ENCODE assay signal across 25 cellular contexts in genomic region chr22:17739196-17739975, GRCh38.
"Had no signal": no experiment of that assay in that cellular context is flagged by ENCODE, and none has a peak within 500 bp of the region (broad histone marks: within the 10 kb centered on the region; RNA-seq: fewer than 3 reads in every experiment).

No MANE protein-coding gene starts in this region.

- H3K27ac Mint-ChIP-seq: activated CD4-positive, alpha-beta memory T cell treated with anti-CD3 and anti-CD28 coated beads for 36 hours; activated CD4-positive, alpha-beta T cell treated with anti-CD3 and anti-CD28 coated beads, Interleukin-2, amount 10 ng/mL, durations not matched to agents 7 days and 5 days; activated naive CD4-positive, alpha-beta T cell treated with anti-CD3 and anti-CD28 coated beads, Interleukin-2, amount 10 ng/mL, durations not matched to agents 7 days and 5 days; activated naive CD8-positive, alpha-beta T cell treated with anti-CD3 and anti-CD28 coated beads, Interleukin-2, amount 10 ng/mL, durations not matched to agents 7 days and 5 days; activated T-helper 17 cell treated with anti-CD3 and anti-CD28 coated beads, Interleukin-2, amount 50 U/mL, for 72 hours had no signal

- H3K9me3 Mint-ChIP-seq: activated CD4-positive, alpha-beta memory T cell treated with anti-CD3 and anti-CD28 coated beads for 36 hours; activated CD4-positive, alpha-beta T cell treated with anti-CD3 and anti-CD28 coated beads, Interleukin-2, amount 10 ng/mL, durations not matched to agents 7 days and 5 days; activated naive CD4-positive, alpha-beta T cell treated with anti-CD3 and anti-CD28 coated beads, Interleukin-2, amount 10 ng/mL, durations not matched to agents 7 days and 5 days; activated naive CD8-positive, alpha-beta T cell treated with anti-CD3 and anti-CD28 coated beads, Interleukin-2, amount 10 ng/mL, durations not matched to agents 7 days and 5 days; activated T-helper 17 cell treated with anti-CD3 and anti-CD28 coated beads, Interleukin-2, amount 50 U/mL, for 72 hours had no signal

- H3K27me3 ChIP-seq: adrenal gland had no signal

- H3K4me3 Mint-ChIP-seq: activated CD4-positive, alpha-beta memory T cell treated with anti-CD3 and anti-CD28 coated beads for 36 hours; activated CD4-positive, alpha-beta T cell treated with anti-CD3 and anti-CD28 coated beads, Interleukin-2, amount 10 ng/mL, durations not matched to agents 7 days and 5 days; activated naive CD4-positive, alpha-beta T cell treated with anti-CD3 and anti-CD28 coated beads, Interleukin-2, amount 10 ng/mL, durations not matched to agents 7 days and 5 days; activated naive CD8-positive, alpha-beta T cell treated with anti-CD3 and anti-CD28 coated beads, Interleukin-2, amount 10 ng/mL, durations not matched to agents 7 days and 5 days; activated T-helper 17 cell treated with anti-CD3 and anti-CD28 coated beads, Interleukin-2, amount 50 U/mL, for 72 hours had no signal

- H3K9me3 ChIP-seq: adrenal gland had no signal

- ATAC-seq: activated T-helper 17 cell treated with anti-CD3 and anti-CD28 coated beads, Interleukin-2, amount 50 U/mL, for 72 hours; Panc1 had no signal

- H3K4me1 Mint-ChIP-seq: activated T-helper 17 cell treated with anti-CD3 and anti-CD28 coated beads, Interleukin-2, amount 50 U/mL, for 72 hours had no signal

- DNase-seq: activated CD4-positive, alpha-beta memory T cell treated with anti-CD3 and anti-CD28 coated beads for 36 hours; activated CD4-positive, alpha-beta T cell treated with anti-CD3 and anti-CD28 coated beads, Interleukin-2, amount 10 ng/mL, durations not matched to agents 7 days and 5 days; activated CD4-positive, CD25-positive, alpha-beta regulatory T cell; activated CD8-positive, alpha-beta memory T cell treated with anti-CD3 and anti-CD28 coated beads for 24 hours; activated gamma-delta T cell; activated naive CD4-positive, alpha-beta T cell treated with anti-CD3 and anti-CD28 coated beads, Interleukin-2, amount 10 ng/mL, durations not matched to agents 7 days and 5 days; activated naive CD8-positive, alpha-beta T cell treated with anti-CD3 and anti-CD28 coated beads, Interleukin-2, amount 10 ng/mL, durations not matched to agents 7 days and 5 days; activated T-cell treated with anti-CD3 and anti-CD28 coated beads, Interleukin-2, amount 50 U/mL, for 48 hours; adrenal gland; Kasumi-1; KBM-7; NCI-H1105 treated with DMSO at 0.1 percent for 48 hours; NCI-H1436 treated with DMSO at 0.1 percent for 48 hours; NCI-H187; NCI-H2081; NCI-H510A treated with DMSO at 0.1 percent for 48 hours; NCI-H69; NK-92 treated with Interleukin-12 subunit alpha and Interleukin-12 subunit beta, amount 100 ng/mL, for 24 hours; OCI-M1; SIG-M5; T-helper 2 cell had no signal

- H3K27me3 Mint-ChIP-seq: activated CD4-positive, alpha-beta memory T cell treated with anti-CD3 and anti-CD28 coated beads for 36 hours; activated CD4-positive, alpha-beta T cell treated with anti-CD3 and anti-CD28 coated beads, Interleukin-2, amount 10 ng/mL, durations not matched to agents 7 days and 5 days; activated naive CD4-positive, alpha-beta T cell treated with anti-CD3 and anti-CD28 coated beads, Interleukin-2, amount 10 ng/mL, durations not matched to agents 7 days and 5 days; activated naive CD8-positive, alpha-beta T cell treated with anti-CD3 and anti-CD28 coated beads, Interleukin-2, amount 10 ng/mL, durations not matched to agents 7 days and 5 days; activated T-helper 17 cell treated with anti-CD3 and anti-CD28 coated beads, Interleukin-2, amount 50 U/mL, for 72 hours had no signal

- H3K4me3 ChIP-seq: adrenal gland had no signal

- H3K27ac ChIP-seq: adrenal gland, RWPE1, VCaP had no signal
